1 cellular context compared by ENCODE assay signal in the genomic region with DNA sequence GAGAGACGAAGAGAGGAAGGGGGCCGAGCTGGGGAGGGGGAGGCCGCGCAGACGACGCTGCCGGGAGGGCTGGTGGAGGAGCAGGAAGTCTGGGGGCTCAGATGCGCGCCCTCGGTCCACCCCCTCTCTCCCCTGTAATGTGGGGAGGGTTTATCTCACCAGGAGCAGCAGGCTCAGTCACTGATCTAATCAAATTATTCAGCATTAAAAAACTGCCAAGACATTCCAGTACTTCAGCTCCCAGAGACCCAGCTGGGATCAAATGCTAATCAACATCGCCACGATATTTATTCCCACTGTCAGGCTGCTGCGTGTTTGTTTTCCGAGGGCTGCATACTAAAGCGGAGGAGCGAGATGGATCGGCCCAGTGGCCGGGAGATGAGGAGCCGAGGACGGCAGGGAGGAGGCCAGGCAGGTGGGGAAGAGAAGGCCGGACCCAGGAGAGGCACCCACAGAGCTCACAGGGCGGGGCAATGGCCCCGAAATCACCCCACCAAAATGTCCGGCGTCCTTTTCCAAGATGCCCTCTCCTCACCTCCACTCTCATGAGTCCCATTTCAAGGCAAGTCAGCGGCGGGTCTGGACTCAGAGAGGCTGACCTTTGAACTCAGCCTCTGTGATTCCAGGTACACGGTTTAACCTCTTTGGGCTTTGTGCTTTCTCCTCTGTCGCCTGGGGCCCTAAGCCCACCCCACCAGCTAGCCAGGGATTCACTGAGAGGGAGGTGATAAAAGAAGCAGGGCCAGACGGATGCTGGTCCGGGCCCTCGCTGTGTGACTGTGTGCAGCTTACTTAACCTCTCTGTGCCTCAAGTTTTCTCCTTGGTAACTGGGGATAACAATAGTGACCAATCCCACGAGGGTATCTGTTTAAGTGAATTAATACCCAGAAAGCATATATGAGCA.
TF ChIP-seq lines count a peak whose summit lies in the region.

No MANE protein-coding gene starts in this region.

TF ChIP-seq in WTC11, 78 proteins besides CTCF, POLR2A, EP300 and RAD21 (continued from another document):
- TF ChIP-seq, protein P1, sequence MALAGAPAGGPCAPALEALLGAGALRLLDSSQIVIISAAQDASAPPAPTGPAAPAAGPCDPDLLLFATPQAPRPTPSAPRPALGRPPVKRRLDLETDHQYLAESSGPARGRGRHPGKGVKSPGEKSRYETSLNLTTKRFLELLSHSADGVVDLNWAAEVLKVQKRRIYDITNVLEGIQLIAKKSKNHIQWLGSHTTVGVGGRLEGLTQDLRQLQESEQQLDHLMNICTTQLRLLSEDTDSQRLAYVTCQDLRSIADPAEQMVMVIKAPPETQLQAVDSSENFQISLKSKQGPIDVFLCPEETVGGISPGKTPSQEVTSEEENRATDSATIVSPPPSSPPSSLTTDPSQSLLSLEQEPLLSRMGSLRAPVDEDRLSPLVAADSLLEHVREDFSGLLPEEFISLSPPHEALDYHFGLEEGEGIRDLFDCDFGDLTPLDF (CRISPR knock-in tag; IDR thresholded peaks at IDR 0.05): no peak
- TF ChIP-seq CREB1 (CRISPR knock-in tag; IDR thresholded peaks at IDR 0.05): no peak
- TF ChIP-seq, protein P2, sequence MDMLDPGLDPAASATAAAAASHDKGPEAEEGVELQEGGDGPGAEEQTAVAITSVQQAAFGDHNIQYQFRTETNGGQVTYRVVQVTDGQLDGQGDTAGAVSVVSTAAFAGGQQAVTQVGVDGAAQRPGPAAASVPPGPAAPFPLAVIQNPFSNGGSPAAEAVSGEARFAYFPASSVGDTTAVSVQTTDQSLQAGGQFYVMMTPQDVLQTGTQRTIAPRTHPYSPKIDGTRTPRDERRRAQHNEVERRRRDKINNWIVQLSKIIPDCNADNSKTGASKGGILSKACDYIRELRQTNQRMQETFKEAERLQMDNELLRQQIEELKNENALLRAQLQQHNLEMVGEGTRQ (CRISPR knock-in tag; IDR thresholded peaks at IDR 0.05): no peak
- TF ChIP-seq RELA (CRISPR knock-in tag; IDR thresholded peaks at IDR 0.05; ENCODE audit: borderline replicate concordance): no peak
- TF ChIP-seq SMAD4 (CRISPR knock-in tag; IDR thresholded peaks at IDR 0.05): no peak
- TF ChIP-seq, protein P3, sequence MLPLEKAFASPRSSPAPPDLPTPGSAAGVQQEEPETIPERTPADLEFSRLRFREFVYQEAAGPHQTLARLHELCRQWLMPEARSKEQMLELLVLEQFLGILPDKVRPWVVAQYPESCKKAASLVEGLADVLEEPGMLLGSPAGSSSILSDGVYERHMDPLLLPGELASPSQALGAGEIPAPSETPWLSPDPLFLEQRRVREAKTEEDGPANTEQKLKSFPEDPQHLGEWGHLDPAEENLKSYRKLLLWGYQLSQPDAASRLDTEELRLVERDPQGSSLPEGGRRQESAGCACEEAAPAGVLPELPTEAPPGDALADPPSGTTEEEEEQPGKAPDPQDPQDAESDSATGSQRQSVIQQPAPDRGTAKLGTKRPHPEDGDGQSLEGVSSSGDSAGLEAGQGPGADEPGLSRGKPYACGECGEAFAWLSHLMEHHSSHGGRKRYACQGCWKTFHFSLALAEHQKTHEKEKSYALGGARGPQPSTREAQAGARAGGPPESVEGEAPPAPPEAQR (CRISPR knock-in tag; IDR thresholded peaks at IDR 0.05): no peak
- no peak for TF ChIP-seq SMAD3 (CRISPR knock-in tag; IDR thresholded peaks at IDR 0.05; ENCODE audit: borderline replicate concordance)
- no peak for TF ChIP-seq HMGA2 (CRISPR knock-in tag; IDR thresholded peaks at IDR 0.05)
